ENCODE assay signal across 8 cellular contexts in genomic region chr19:6460099-6460884, GRCh38. TPM values are rescaled to one million over a fixed set of nuclear protein-coding genes. Genes with fewer than 3 reads are reported as not detected.
DNase-seq lines count a peak whose midpoint lies in the region; ATAC-seq and TF ChIP-seq lines count a peak whose summit lies in the region.

No MANE protein-coding gene starts in this region.

- ATAC-seq in GM19324 (IDR thresholded peaks at IDR 0.05; ENCODE audit: low FRiP score, unreplicated experiment) (peak; percentile 82), HG03469 (IDR thresholded peaks at IDR 0.05; ENCODE audit: unreplicated experiment) (peak; percentile 46)

- under 1% methylated on average over 57 of the region's 57 CpGs for WGBS in liver

- H3K4me1 ChIP-seq in liver (ENCODE audit: control insufficient read depth in 4 of 4, insufficient read depth in 4 of 4, low read length in 3 of 4) = peaks cover 7 to 27% (median 20%) of the 10 kb centered on the region in 4 donors

- H3K9me3 ChIP-seq in liver (ENCODE audit: control insufficient read depth in 4 of 4, low read length in 3 of 4) = no peaks in the 10 kb centered on the region

- peak overlapping the region; percentile 75 to 87 (median 85) for H3K4me3 ChIP-seq in liver (ENCODE audit: low read depth in 1 of 3, low read length in 3 of 3)

- H3K27ac ChIP-seq in liver (ENCODE audit: low read depth in 1 of 2, low read length in 2 of 2) = peak overlapping the region; percentile 88 to 91

- DNase-seq in C1 segment of cervical spinal cord (lab: John Stamatoyannopoulos, UW) (peak; percentile 53 to 99 (median 92)), NCI-H526 treated with DMSO at 0.1 percent for 48 hours (lab: John Stamatoyannopoulos, UW) (peak; percentile 91), dermis microvascular lymphatic vessel endothelial cell (ENCODE audit: low read depth in 2 of 2) (peak; percentile 88 to 97)
- peak; percentile 97 for DNase-seq in activated CD4-positive, alpha-beta T cell treated with anti-CD3 and anti-CD28 coated beads, Interleukin-2, amount 50 U/mL, for 1 hour
- DNase-seq in stimulated activated CD4-positive, alpha-beta T cell treated with anti-CD3 and anti-CD28 coated beads, Interleukin-4, amount 100 ng/mL, for 24 hours = peak; percentile 99

- H3K36me3 ChIP-seq in liver (ENCODE audit: control insufficient read depth in 4 of 4, insufficient read depth in 3 of 4, low read depth in 1 of 4, low read length in 3 of 4) = peaks cover 0 to 11% (median 1%) of the 10 kb centered on the region in 4 donors

- no peaks in the 10 kb centered on the region for H3K27me3 ChIP-seq in liver (ENCODE audit: control insufficient read depth in 4 of 4, insufficient read depth in 4 of 4, low read length in 3 of 4)

- H3K9ac ChIP-seq in liver (ENCODE audit: low read depth in 1 of 2, low read length in 2 of 2) = peak overlapping the region; percentile 36 to 60

- TF ChIP-seq CTCF in liver (IDR thresholded peaks at IDR 0.05; ENCODE audit: low read depth, low read length, missing input control) = peak; percentile 48

- TF ChIP-seq RAD21 in liver (IDR thresholded peaks at IDR 0.05) = peak in 1 of 2 donors; percentile 52

TF ChIP-seq in liver, 16 proteins besides CTCF, POLR2A, EP300 and RAD21:
- TF ChIP-seq NR2F2 (IDR thresholded peaks at IDR 0.05) (no peak), TAF1 (conservative IDR thresholded peaks at IDR 0.05) (peak; percentile 35), FOXA2 (IDR thresholded peaks at IDR 0.05) (no peak), EGR1 (IDR thresholded peaks at IDR 0.05; ENCODE audit: low read depth in 2 of 2) (no peak), ZBTB33 (IDR thresholded peaks at IDR 0.05) (no peak), REST (IDR thresholded peaks at IDR 0.05) (no peak), ATF3 (IDR thresholded peaks at IDR 0.05) (no peak), JUND (IDR thresholded peaks at IDR 0.05) (no peak), SP1 (IDR thresholded peaks at IDR 0.05) (peak; percentile 74), MAX (IDR thresholded peaks at IDR 0.05) (peak; percentile 32), RXRA (IDR thresholded peaks at IDR 0.05) (peak; percentile 17 to 52), GABPA (IDR thresholded peaks at IDR 0.05 in 1 of 2, conservative IDR thresholded peaks at IDR 0.05 in 1 of 2) (peak in 1 of 2 donors; percentile 27), HNF4G (IDR thresholded peaks at IDR 0.05) (no peak), FOXA1 (IDR thresholded peaks at IDR 0.05) (no peak), YY1 (IDR thresholded peaks at IDR 0.05) (peak; percentile 35), HNF4A (conservative IDR thresholded peaks at IDR 0.05) (no peak)

RNA-seq across cellular contexts. Expression of gene SLC25A23, which starts 0.7 kb away (rescaled TPM):
- total RNA-seq in dermis microvascular lymphatic vessel endothelial cell (9.5 and 19.0 TPM in 2 replicates), liver (10 to 100 TPM; 25.3 to 34.6 TPM)
- polyA plus RNA-seq in liver = 10 to 100 TPM in 1 of 2 donors, 1 to 10 TPM in 1; 9.3 to 20.0 TPM

RNA-seq across cellular contexts. Expression of gene CRB3, which starts 3.8 kb away (rescaled TPM):
- not detected in 2 replicates for total RNA-seq in dermis microvascular lymphatic vessel endothelial cell
- 10 to 100 TPM; 23.5 to 34.3 TPM for total RNA-seq in liver
- 10 to 100 TPM; 19.2 to 38.7 TPM for polyA plus RNA-seq in liver

RNA-seq across cellular contexts. Expression of gene DENND1C, which starts 21.3 kb away (rescaled TPM):
- not detected in 2 replicates for total RNA-seq in dermis microvascular lymphatic vessel endothelial cell
- 1 to 10 TPM; 1.1 to 1.4 TPM for total RNA-seq in liver
- polyA plus RNA-seq in liver = 1 to 10 TPM in 1 of 2 donors, under 1 TPM in 1; 0.99 to 1.5 TPM

RNA-seq across cellular contexts. Expression of gene SLC25A41, which starts 26.7 kb away (rescaled TPM):
- total RNA-seq in dermis microvascular lymphatic vessel endothelial cell (0.13 TPM in 2 replicates), liver (under 1 TPM in 1 of 2 donors, not detected in 1; 0.14 TPM)
- polyA plus RNA-seq in liver = under 1 TPM in 1 of 2 donors, not detected in 1; 0.16 TPM

RNA-seq across cellular contexts. Expression of gene KHSRP, which starts 35.7 kb away (rescaled TPM):
- total RNA-seq in dermis microvascular lymphatic vessel endothelial cell (89.9 and 116 TPM in 2 replicates), liver (100 to 1,000 TPM in 1 of 2 donors, 10 to 100 TPM in 1; 58.7 to 132 TPM)
- 10 to 100 TPM in 1 of 2 donors, 1 to 10 TPM in 1; 8.0 to 73.6 TPM for polyA plus RNA-seq in liver

Comparison
In these comparisons a context has a peak if more than half of its experiments do, and no peak if none do; other contexts are left out.
1. Peak in every context shown above with its lines: DNase-seq, ATAC-seq, H3K4me3 ChIP-seq and H3K27ac ChIP-seq.
2. RNA of gene CRB3, which starts 3.8 kb away (total RNA-seq): 23.5 to 34.3 TPM in liver; not detected in dermis microvascular lymphatic vessel endothelial cell; every median in the first group is over 10 times any median in the second.